ENCODE assay signal across 8 cellular contexts in genomic region chr19:39428309-39429112, GRCh38. TPM values are rescaled to one million over a fixed set of nuclear protein-coding genes. Genes with fewer than 3 reads are reported as not detected.
DNase-seq lines count a peak whose midpoint lies in the region; ATAC-seq and TF ChIP-seq lines count a peak whose summit lies in the region.

No MANE protein-coding gene starts in this region.

- H3K27me3 ChIP-seq in GM23338 (ENCODE audit: insufficient read depth): no peaks in the 10 kb centered on the region

- ATAC-seq in GM23338 (peak; percentile 86), HG02973 (IDR thresholded peaks at IDR 0.05; ENCODE audit: unreplicated experiment) (no peak)

- peaks cover 4% of the 10 kb centered on the region; the same call in 1 of the 2 replicates for H3K79me2 ChIP-seq in GM23338 (replicated peaks; ENCODE audit: insufficient read depth)

- peak overlapping the region; percentile 82 for H3K4me2 ChIP-seq in GM23338

- H3K27me3 Mint-ChIP-seq in GM23338 (ENCODE audit: insufficient read depth, low read depth, poor library complexity): peaks cover 39% of the 10 kb centered on the region

- no peaks in the 10 kb centered on the region for H3K9me2 ChIP-seq in GM23338 (ENCODE audit: insufficient read depth)

- H3K9me3 ChIP-seq in iPS-18c (ENCODE audit: control insufficient read depth, insufficient read depth, low read length): no peaks in the 10 kb centered on the region

- no peak for TF ChIP-seq CTCF in GM23338 (conservative IDR thresholded peaks at IDR 0.05; ENCODE audit: low read depth in 2 of 2)

- no peaks in the 10 kb centered on the region; the same call in 2 of the 3 replicates for H3K9me3 Mint-ChIP-seq in GM23338

- peak overlapping the region; percentile 64 for H3K4me3 Mint-ChIP-seq in GM23338

- H3K4me1 Mint-ChIP-seq in GM23338: peaks cover 36% of the 10 kb centered on the region

- H3K27ac Mint-ChIP-seq in GM23338: peak overlapping the region; percentile 98

- DNase-seq in GM23338 (ENCODE audit: low spot score) (peak; percentile 98), astrocyte of the hippocampus (ENCODE audit: low read depth, low spot score) (peak; percentile 96), mesenteric fat pad (ENCODE audit: low spot score) (no peak), cerebellar nuclear complex (lab: John Stamatoyannopoulos, UW) (no peak), DMS79 (lab: John Stamatoyannopoulos, UW) (no peak)

- peaks cover 55% of the 10 kb centered on the region for H3K36me3 Mint-ChIP-seq in GM23338 (ENCODE audit: low read depth)

- H4K20me1 ChIP-seq in GM23338 (replicated peaks; ENCODE audit: insufficient read depth): peaks cover 13% of the 10 kb centered on the region

- H3K27ac ChIP-seq in GM23338 (ENCODE audit: low read depth) (peak overlapping the region; percentile 100), skin epidermis (peak overlapping the region in 20 of 21 experiments; percentile 14 to 85 (median 66))

- peaks cover 26% of the 10 kb centered on the region for H3K4me1 ChIP-seq in GM23338 (ENCODE audit: insufficient read depth)

- H2AFZ ChIP-seq in GM23338: no peak overlapping the region

- peak overlapping the region; percentile 44; the same call in 1 of the 2 replicates for H3K4me3 ChIP-seq in GM23338
- H3K4me3 ChIP-seq in iPS-18c (ENCODE audit: insufficient read depth, low read depth, low read length): peak overlapping the region; percentile 34
- H3K4me3 ChIP-seq in skin epidermis: no peak overlapping the region

- H3K36me3 ChIP-seq in GM23338 (ENCODE audit: insufficient read depth): peaks cover 16% of the 10 kb centered on the region

- peaks cover 39% of the 10 kb centered on the region for H3F3A ChIP-seq in GM23338 (replicated peaks; ENCODE audit: low read depth)

TF ChIP-seq in GM23338, 12 proteins besides CTCF, POLR2A, EP300 and RAD21:
- TF ChIP-seq ETS1 (IDR thresholded peaks at IDR 0.05) (no peak), NANOG (IDR thresholded peaks at IDR 0.05; ENCODE audit: borderline replicate concordance) (no peak), POLR2AphosphoS5 (IDR thresholded peaks at IDR 0.05; ENCODE audit: low read depth) (peak; percentile 53; the same call in 1 of the 2 replicates), JUNB (IDR thresholded peaks at IDR 0.05; ENCODE audit: unreplicated experiment) (no peak), CREB1 (CRISPR knock-in tag; IDR thresholded peaks at IDR 0.05; ENCODE audit: low read depth) (0 out of 2 replicates have a peak, but pooled peaks have one; percentile 37), ZNF331 (CRISPR knock-in tag; IDR thresholded peaks at IDR 0.05; ENCODE audit: low read depth) (no peak)
TF ChIP-seq in GM23338: peak in this region for 2.

RNA-seq across cellular contexts. Expression of gene RPS16, which starts 7.2 kb away (rescaled TPM):
- 106 and 207 TPM in 2 replicates for total RNA-seq in GM23338 (2014; rRNA removed; shearing (Covaris generic))
- 1,901 and 2,135 TPM in 2 replicates for polyA plus RNA-seq in GM23338 (2016; fragmentation: Nextera tagmentation; extraction: Ambion mirVana)
- 1,454 TPM for total RNA-seq in mesenteric fat pad

RNA-seq across cellular contexts. Expression of gene PLEKHG2, which starts 16.0 kb away (rescaled TPM):
- total RNA-seq in GM23338 (2014; rRNA removed; shearing (Covaris generic)): 35.2 and 41.3 TPM in 2 replicates
- 15.5 and 16.2 TPM in 2 replicates for polyA plus RNA-seq in GM23338 (2016; fragmentation: Nextera tagmentation; extraction: Ambion mirVana)
- 56.4 TPM for total RNA-seq in mesenteric fat pad

RNA-seq across cellular contexts. Expression of gene SUPT5H, which starts 16.9 kb away (rescaled TPM):
- 75.0 and 108 TPM in 2 replicates for total RNA-seq in GM23338 (2014; rRNA removed; shearing (Covaris generic))
- 144 and 150 TPM in 2 replicates for polyA plus RNA-seq in GM23338 (2016; fragmentation: Nextera tagmentation; extraction: Ambion mirVana)
- 84.5 TPM for total RNA-seq in mesenteric fat pad

RNA-seq across cellular contexts. Expression of gene ZFP36, which starts 21.9 kb away (rescaled TPM):
- 9.5 and 10.6 TPM in 2 replicates for total RNA-seq in GM23338 (2014; rRNA removed; shearing (Covaris generic))
- polyA plus RNA-seq in GM23338 (2016; fragmentation: Nextera tagmentation; extraction: Ambion mirVana): 27.5 and 27.7 TPM in 2 replicates
- total RNA-seq in mesenteric fat pad: 1,383 TPM

RNA-seq across cellular contexts. Expression of gene MED29, which starts 37.3 kb away (rescaled TPM):
- total RNA-seq in GM23338 (2014; rRNA removed; shearing (Covaris generic)): 62.0 and 63.0 TPM in 2 replicates
- 26.1 and 27.5 TPM in 2 replicates for polyA plus RNA-seq in GM23338 (2016; fragmentation: Nextera tagmentation; extraction: Ambion mirVana)
- total RNA-seq in mesenteric fat pad: 34.1 TPM

Comparison
In these comparisons a context has a peak if more than half of its experiments do, and no peak if none do; other contexts are left out.
1. DNase-seq: peak in GM23338 (single experiment) and astrocyte of the hippocampus (single experiment); none in mesenteric fat pad (single experiment), cerebellar nuclear complex (0 of 2) and DMS79 (single experiment).
2. H3K4me3 ChIP-seq: peak in GM23338 (single experiment) and iPS-18c (single experiment); none in skin epidermis (0 of 7).